Comparison of ENCODE assay signal across 8 cellular contexts in the genomic region with DNA sequence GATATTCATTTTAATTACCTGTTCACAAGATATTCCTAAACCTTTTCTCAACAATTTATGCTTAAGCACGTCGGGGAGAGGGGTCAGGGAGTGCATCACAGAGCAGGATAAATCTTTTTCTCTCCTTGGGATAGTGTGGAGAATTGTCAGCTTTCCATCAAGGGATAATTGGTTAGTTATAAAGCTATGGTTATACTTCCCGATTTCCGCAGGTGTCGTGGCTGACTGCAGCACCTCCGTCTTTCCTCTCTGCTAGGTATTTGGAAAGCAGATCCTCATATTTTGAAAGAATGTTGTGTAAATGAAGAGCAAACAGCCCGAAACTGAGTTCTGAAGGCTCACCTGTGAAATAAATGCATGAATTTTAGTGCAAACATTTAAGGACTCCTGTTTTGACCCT. TPM values are rescaled to one million over a fixed set of nuclear protein-coding genes. Genes with fewer than 3 reads are reported as not detected.
A peak's percentile ranks its signal among the peaks of the same experiment; 100 is the strongest.
DNase-seq lines count a peak whose midpoint lies in the region; ATAC-seq and TF ChIP-seq lines count a peak whose summit lies in the region.

No MANE protein-coding gene starts in this region.

- H3K4me1 ChIP-seq in foreskin keratinocyte = peaks cover 4% of the 10 kb centered on the region
- H3K4me1 ChIP-seq in gastrocnemius medialis = peaks cover 3 to 6% of the 10 kb centered on the region in 2 donors

- TF ChIP-seq CTCF in foreskin keratinocyte (conservative IDR thresholded peaks at IDR 0.05) (no peak), gastrocnemius medialis (IDR thresholded peaks at IDR 0.05 in 4 of 5, conservative IDR thresholded peaks at IDR 0.05 in 1 of 5) (no peak)

- H3K27ac ChIP-seq in foreskin keratinocyte (peak overlapping the region; percentile 32), gastrocnemius medialis (peak overlapping the region; percentile 76 to 88 (median 81))

- in situ Hi-C loops in gastrocnemius medialis (cut with MboI; ENCODE audit: low sequenced_read_pairs in 4 of 4) = no loop called here

- H3K36me3 ChIP-seq in H7 (replicated peaks; ENCODE audit: control insufficient read depth, insufficient read depth, low read length) (no peaks in the 10 kb centered on the region), gastrocnemius medialis (no peaks in the 10 kb centered on the region)

- no peak for DNase-seq in H7
- peak; percentile 28 for DNase-seq in SW480 (ENCODE audit: low spot score)
- DNase-seq in foreskin keratinocyte = no peak
- DNase-seq in gastrocnemius medialis = no peak
- no peak for DNase-seq in T-helper 9 cell
- no peak for DNase-seq in NCI-H2171 treated with DMSO at 0.1 percent for 48 hours (lab: John Stamatoyannopoulos, UW)
- DNase-seq in stimulated activated CD4-positive, alpha-beta T cell treated with anti-CD3 and anti-CD28 coated beads, Interleukin-1b, Interleukin-23, amount 100 ng/mL, for 48 hours = no peak
- no peak for DNase-seq in activated CD4-positive, alpha-beta T cell treated with anti-CD3 and anti-CD28 coated beads, Interleukin-2, amount 50 U/mL, for 48 hours

- H3K4me3 ChIP-seq in H7 (ENCODE audit: insufficient read depth, low read depth, low read length) = peak overlapping the region; percentile 65
- H3K4me3 ChIP-seq in gastrocnemius medialis = peak overlapping the region; percentile 67 to 97 (median 82)

- no peak for TF ChIP-seq POLR2A in gastrocnemius medialis (IDR thresholded peaks at IDR 0.05)

- H3K27me3 ChIP-seq in H7 (ENCODE audit: control insufficient read depth, insufficient read depth, low read length) (no peaks in the 10 kb centered on the region), foreskin keratinocyte (no peaks in the 10 kb centered on the region), gastrocnemius medialis (no peaks in the 10 kb centered on the region)

- H3K9me3 ChIP-seq in gastrocnemius medialis = no peaks in the 10 kb centered on the region

- intact Hi-C loops in gastrocnemius medialis (cut with DNase I; ENCODE audit: low total_unique reads) = loop anchor here (10.0 kb wide), 1 partner anchor 180 kb away; a partner anchor contains a TSS

- ATAC-seq in foreskin keratinocyte (no peak), gastrocnemius medialis (no peak)

RNA-seq across cellular contexts. Expression of a gene that starts 0.8 kb away (rescaled TPM):
- total RNA-seq in H7 (2014; rRNA removed; shearing (Covaris generic)) = 9.5 and 15.4 TPM in 2 replicates
- 13.9 and 14.0 TPM in 2 replicates for total RNA-seq in foreskin keratinocyte
- 11.2 and 13.0 TPM in 2 replicates for polyA plus RNA-seq in foreskin keratinocyte
- 10 to 100 TPM in 2 of 4 donors, 1 to 10 TPM in 2; 8.1 to 13.1 (median 10.2) TPM for total RNA-seq in gastrocnemius medialis
